Comparison of ENCODE assay signal across 8 cellular contexts in the genomic region with DNA sequence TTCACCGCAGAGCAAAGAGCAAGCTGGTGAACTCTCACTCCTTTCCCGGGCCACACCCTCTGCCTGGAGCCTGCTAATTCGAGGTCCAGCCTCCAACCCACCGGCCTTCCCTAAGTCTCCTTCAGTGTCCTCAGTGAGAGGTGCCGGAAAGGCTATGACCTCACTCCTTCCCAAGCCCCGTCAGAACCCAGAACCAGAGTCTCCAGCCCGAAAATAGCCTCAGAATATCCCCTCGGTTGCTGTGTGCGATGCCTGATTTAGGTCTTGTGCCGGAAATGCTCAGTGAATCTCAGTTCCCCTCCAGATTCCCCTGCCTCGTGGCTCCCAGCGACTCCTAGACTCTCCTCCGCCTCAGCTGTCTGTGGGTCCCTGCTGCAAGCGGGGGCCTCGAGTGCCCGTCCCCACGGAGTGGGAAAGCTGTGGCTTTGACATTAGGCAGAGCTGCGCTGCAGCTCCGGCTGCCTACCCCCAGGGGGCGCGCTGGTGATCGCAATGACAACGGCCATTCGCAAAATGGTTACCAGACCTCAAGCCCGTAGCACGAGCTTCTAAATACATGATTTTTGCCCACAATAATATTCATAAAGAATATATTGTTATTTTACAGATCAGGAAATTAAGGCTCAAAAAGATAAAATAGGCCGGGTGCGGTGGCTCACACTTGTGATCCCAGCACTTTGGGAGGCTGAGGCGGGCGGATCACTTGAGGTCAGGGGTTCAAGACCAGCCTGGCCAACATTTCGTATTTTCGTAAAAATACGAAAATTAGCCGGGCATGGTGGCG. TPM values are rescaled to one million over a fixed set of nuclear protein-coding genes. Genes with fewer than 3 reads are reported as not detected.
DNase-seq lines count a peak whose midpoint lies in the region; ATAC-seq, FAIRE-seq and TF ChIP-seq lines count a peak whose summit lies in the region.

No MANE protein-coding gene starts in this region.

- peak overlapping the region; percentile 60 for H3K4me3 Mint-ChIP-seq in CD8-positive, alpha-beta T cell
- peak overlapping the region; percentile 7 for H3K4me3 Mint-ChIP-seq in activated naive CD4-positive, alpha-beta T cell treated with anti-CD3 and anti-CD28 coated beads, Interleukin-2, amount 10 ng/mL, durations not matched to agents 7 days and 5 days

- TF ChIP-seq CTCF in CD8-positive, alpha-beta T cell (IDR thresholded peaks at IDR 0.05): peak; percentile 99
- TF ChIP-seq CTCF in pancreas (IDR thresholded peaks at IDR 0.05) (peak; percentile 89 to 94 (median 92)), thoracic aorta (IDR thresholded peaks at IDR 0.05) (peak; percentile 96)

- CTCF ChIA-PET in CD8-positive, alpha-beta T cell (lab: Charles Lee): interaction anchor here (0.6 to 5.8 kb wide), 27 partner anchors 8 to 474 kb away, joined by 3 to 47 read pairs (median 5); no protein-coding TSS in a partner anchor
- CTCF ChIA-PET in activated naive CD4-positive, alpha-beta T cell treated with anti-CD3 and anti-CD28 coated beads, Interleukin-2, amount 10 ng/mL, durations not matched to agents 7 days and 5 days (lab: Charles Lee): interaction anchor here (0.6 to 2.9 kb wide), 22 partner anchors 9 to 443 kb away, joined by 3 to 42 read pairs (median 3); no protein-coding TSS in a partner anchor

- H3K36me3 Mint-ChIP-seq in CD8-positive, alpha-beta T cell: no peaks in the 10 kb centered on the region
- H3K36me3 Mint-ChIP-seq in activated naive CD4-positive, alpha-beta T cell treated with anti-CD3 and anti-CD28 coated beads, Interleukin-2, amount 10 ng/mL, durations not matched to agents 7 days and 5 days: no peaks in the 10 kb centered on the region

- WGBS in pancreas, 2 donors: 20 to 23% methylated on average over 35 of the region's 35 CpGs

- H3K4me1 Mint-ChIP-seq in CD8-positive, alpha-beta T cell (ENCODE audit: low read depth): peaks cover 13% of the 10 kb centered on the region
- peaks cover 10% of the 10 kb centered on the region for H3K4me1 Mint-ChIP-seq in activated naive CD4-positive, alpha-beta T cell treated with anti-CD3 and anti-CD28 coated beads, Interleukin-2, amount 10 ng/mL, durations not matched to agents 7 days and 5 days

- DNase-seq in CD8-positive, alpha-beta T cell: peak; percentile 51 to 79 (median 66)
- peak; percentile 63 for DNase-seq in SK-MEL-5 (ENCODE audit: low read depth, low spot score)
- peak; percentile 78 for DNase-seq in activated naive CD4-positive, alpha-beta T cell treated with anti-CD3 and anti-CD28 coated beads, Interleukin-2, amount 10 ng/mL, durations not matched to agents 7 days and 5 days
- DNase-seq in head of caudate nucleus: peak; percentile 59 to 93 (median 80)
- peak; percentile 51 to 94 (median 76) for DNase-seq in pancreas
- DNase-seq in thoracic aorta (ENCODE audit: low spot score): peak; percentile 47

- H3K36me3 ChIP-seq in CD8-positive, alpha-beta T cell (ENCODE audit: insufficient read depth, low read length): no peaks in the 10 kb centered on the region
- H3K36me3 ChIP-seq in pancreas (no peaks in the 10 kb centered on the region), thoracic aorta (no peaks in the 10 kb centered on the region)

- POLR2A ChIA-PET in CD8-positive, alpha-beta T cell (lab: Charles Lee): interaction anchor here (1.0 kb wide), 1 partner anchor 136 kb away, joined by 3 read pairs; no protein-coding TSS in a partner anchor

- peak; percentile 82 for ATAC-seq in CD8-positive, alpha-beta T cell
- ATAC-seq in HG03066 (IDR thresholded peaks at IDR 0.05; ENCODE audit: low read depth, unreplicated experiment): peak; percentile 58
- ATAC-seq in pancreas: peak; percentile 82 to 93 (median 86)
- ATAC-seq in thoracic aorta (ENCODE audit: insufficient number of reproducible peaks, low FRiP score, low read depth): peak; percentile 21
- no peak for ATAC-seq in HG03159 (IDR thresholded peaks at IDR 0.05; ENCODE audit: unreplicated experiment)

- H3K9me3 Mint-ChIP-seq in CD8-positive, alpha-beta T cell: no peaks in the 10 kb centered on the region
- H3K9me3 Mint-ChIP-seq in activated naive CD4-positive, alpha-beta T cell treated with anti-CD3 and anti-CD28 coated beads, Interleukin-2, amount 10 ng/mL, durations not matched to agents 7 days and 5 days: no peaks in the 10 kb centered on the region

- no peaks in the 10 kb centered on the region for H3K27me3 ChIP-seq in CD8-positive, alpha-beta T cell (ENCODE audit: insufficient read depth, low read length)
- H3K27me3 ChIP-seq in pancreas (no peaks in the 10 kb centered on the region), thoracic aorta (replicated peaks; ENCODE audit: insufficient read depth) (no peaks in the 10 kb centered on the region)

- no peaks in the 10 kb centered on the region for H3K9me3 ChIP-seq in CD8-positive, alpha-beta T cell (ENCODE audit: low read length)
- no peaks in the 10 kb centered on the region for H3K9me3 ChIP-seq in pancreas
- no peaks in the 10 kb centered on the region for H3K9me3 ChIP-seq in thoracic aorta

- no peak overlapping the region for H3K4me3 ChIP-seq in CD8-positive, alpha-beta T cell (ENCODE audit: low read depth, low read length)
- peak overlapping the region in 1 of 4 donors; percentile 5 for H3K4me3 ChIP-seq in pancreas
- peak overlapping the region; percentile 58 for H3K4me3 ChIP-seq in thoracic aorta

- H3K4me1 ChIP-seq in CD8-positive, alpha-beta T cell (ENCODE audit: insufficient read depth, low read length): peaks cover 5% of the 10 kb centered on the region
- H3K4me1 ChIP-seq in pancreas: peaks cover 0 to 1% (median 0%) of the 10 kb centered on the region in 3 donors
- peaks cover 0 to 37% of the 10 kb centered on the region in 2 donors for H3K4me1 ChIP-seq in thoracic aorta (ENCODE audit: control insufficient read depth in 1 of 2, low read depth in 2 of 2)

- FAIRE-seq in pancreas (lab: Jason Lieb, UNC): no peak

- intact Hi-C loops in CD8-positive, alpha-beta T cell (cut with DNase I, micrococcal nuclease): loop anchor here (1.0 kb wide), 2 partner anchors 19 to 339 kb away; no protein-coding TSS in a partner anchor
- intact Hi-C loops in head of caudate nucleus (cut with DNase I): no loop called here
- intact Hi-C loops in pancreas (cut with DNase I): no loop called here

- in situ Hi-C loops in SK-MEL-5 (cut with HindIII; ENCODE audit: low pct_unique_long_range_greater_than_20kb, low sequenced_read_pairs): no loop called here

- H3K27me3 Mint-ChIP-seq in CD8-positive, alpha-beta T cell (ENCODE audit: low read depth): peaks cover 24% of the 10 kb centered on the region
- peaks cover 66% of the 10 kb centered on the region for H3K27me3 Mint-ChIP-seq in activated naive CD4-positive, alpha-beta T cell treated with anti-CD3 and anti-CD28 coated beads, Interleukin-2, amount 10 ng/mL, durations not matched to agents 7 days and 5 days

- H3K27ac Mint-ChIP-seq in CD8-positive, alpha-beta T cell: no peak overlapping the region
- H3K27ac Mint-ChIP-seq in activated naive CD4-positive, alpha-beta T cell treated with anti-CD3 and anti-CD28 coated beads, Interleukin-2, amount 10 ng/mL, durations not matched to agents 7 days and 5 days: no peak overlapping the region

- H3K27ac ChIP-seq in CD8-positive, alpha-beta T cell (ENCODE audit: low read depth, low read length): no peak overlapping the region
- H3K27ac ChIP-seq in pancreas: peak overlapping the region in 2 of 4 donors; percentile 19 to 27
- H3K27ac ChIP-seq in thoracic aorta: peak overlapping the region in 1 of 2 donors; percentile 25

RNA-seq across cellular contexts. Expression of a gene that starts 4.2 kb away (rescaled TPM):
- total RNA-seq in CD8-positive, alpha-beta T cell: not detected
- total RNA-seq in SK-MEL-5 (2014; rRNA removed; shearing (Covaris generic)): not detected in 2 replicates
- polyA plus RNA-seq in SK-MEL-5 (2015; cell fraction: cytosol; rRNA removed): not detected in 2 replicates
- not detected in 2 replicates for polyA plus RNA-seq in SK-MEL-5 (2015; cell fraction: nucleus; rRNA removed)
- total RNA-seq in pancreas (10 to 100 TPM in 2 of 6 donors, under 1 TPM in 4; 0.13 to 37.5 (median 0.38) TPM), thoracic aorta (not detected)
- 1 to 10 TPM in 1 of 2 donors, under 1 TPM in 1; 0.12 to 1.1 TPM for polyA plus RNA-seq in pancreas

RNA-seq across cellular contexts. Expression of a gene that starts 46.6 kb away (rescaled TPM):
- total RNA-seq in CD8-positive, alpha-beta T cell: under 1 TPM in 1 of 2 experiments, not detected in 1; 0.30 TPM
- not detected in 2 replicates for total RNA-seq in SK-MEL-5 (2014; rRNA removed; shearing (Covaris generic))
- polyA plus RNA-seq in SK-MEL-5 (2015; cell fraction: cytosol; rRNA removed): not detected in 2 replicates
- not detected in 2 replicates for polyA plus RNA-seq in SK-MEL-5 (2015; cell fraction: nucleus; rRNA removed)
- total RNA-seq in pancreas (1 to 10 TPM in 2 of 6 donors, under 1 TPM in 4; 0.16 to 4.6 (median 0.47) TPM), thoracic aorta (1 to 10 TPM; 2.6 to 5.4 TPM)
- polyA plus RNA-seq in pancreas: 1 to 10 TPM; 1.7 to 2.2 TPM

Comparison
In these comparisons a context has a peak if more than half of its experiments do, and no peak if none do; other contexts are left out.
1. intact Hi-C loops: an anchor here in CD8-positive, alpha-beta T cell (1.0 kb wide); none called in head of caudate nucleus and pancreas.